ENCODE assay signal across 24 cellular contexts in the genomic region with DNA sequence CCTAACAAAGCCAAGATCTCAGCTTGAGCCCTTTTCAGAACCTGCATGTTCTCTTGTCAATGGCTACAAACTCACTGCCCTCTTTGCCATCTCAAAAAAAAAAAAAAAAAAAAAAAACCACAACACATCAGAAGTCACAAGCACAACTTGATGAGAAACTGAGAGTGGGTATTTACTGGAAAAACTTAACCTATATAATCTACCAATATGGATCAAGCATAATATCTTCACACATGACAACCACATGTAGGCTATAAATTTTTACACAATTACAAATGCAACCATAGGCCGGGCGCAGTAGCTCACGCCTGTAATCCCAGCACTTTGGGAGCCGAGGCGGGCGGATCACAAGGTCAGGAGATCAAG. TPM values are rescaled to one million over a fixed set of nuclear protein-coding genes. Genes with fewer than 3 reads are reported as not detected.
DNase-seq lines count a peak whose midpoint lies in the region; ATAC-seq, FAIRE-seq and TF ChIP-seq lines count a peak whose summit lies in the region.
"Had no signal": no experiment of that assay in that cellular context is flagged by ENCODE, and none has a peak within 500 bp of the region (broad histone marks: within the 10 kb centered on the region; RNA-seq: fewer than 3 reads in every experiment).

No MANE protein-coding gene starts in this region.

- no peak for TF ChIP-seq RAD21 in GM12878 (IDR thresholded peaks at IDR 0.05; ENCODE audit: insufficient read depth, low read depth, low read length)

- no peaks in the 10 kb centered on the region for H3K9me3 Mint-ChIP-seq in stimulated activated naive CD8-positive, alpha-beta T cell treated with anti-CD3 and anti-CD28 coated beads, Interleukin-15, amount 100 ng/mL, for 72 hours
- H3K9me3 Mint-ChIP-seq: CD4-positive, CD25-positive, alpha-beta regulatory T cell; H9 had no signal

- H3K9me3 ChIP-seq in GM12878 (replicated peaks; ENCODE audit: control insufficient read depth, insufficient read depth, low read length): no peaks in the 10 kb centered on the region
- H3K9me3 ChIP-seq in mesenchymal stem cell (ENCODE audit: control insufficient read depth, low read length): no peaks in the 10 kb centered on the region
- H3K9me3 ChIP-seq in subcutaneous abdominal adipose tissue (ENCODE audit: control insufficient read depth in 5 of 5, low read length in 5 of 5): no peaks in the 10 kb centered on the region

- H2AK5ac ChIP-seq in mesenchymal stem cell (ENCODE audit: low read length, severe bottlenecking): peak overlapping the region; percentile 87

- no peak overlapping the region for H3K4me3 Mint-ChIP-seq in stimulated activated naive CD8-positive, alpha-beta T cell treated with anti-CD3 and anti-CD28 coated beads, Interleukin-15, amount 100 ng/mL, for 72 hours
- H3K4me3 Mint-ChIP-seq: CD4-positive, CD25-positive, alpha-beta regulatory T cell; H9 had no signal

- RAD21 ChIA-PET in GM12878 (lab: Charles Lee; ENCODE audit: unreplicated experiment): no interaction called here

- no peak for TF ChIP-seq EP300 in GM12878 (IDR thresholded peaks at IDR 0.05; ENCODE audit: borderline replicate concordance in 1 of 2, control insufficient read depth in 1 of 2, low read depth in 2 of 2, low read length in 2 of 2)

- H2BK5ac ChIP-seq in mesenchymal stem cell (ENCODE audit: low read depth, low read length, poor library complexity, severe bottlenecking): no peak overlapping the region

- 97% methylated on average over 6 of the region's 6 CpGs for WGBS in GM12878 (ENCODE audit: insufficient coverage, insufficient replicate concordance, low lambda C conversion rate, missing lambda C conversion rate)
- WGBS in mesenchymal stem cell: 98% methylated on average over 6 of the region's 6 CpGs

- no peak for TF ChIP-seq POLR2A in GM12878 (IDR thresholded peaks at IDR 0.05; ENCODE audit: low read depth, low read length)

- H3K4me1 ChIP-seq in GM12878 (ENCODE audit: control insufficient read depth, insufficient read depth, low read length) (peaks cover 5% of the 10 kb centered on the region; the same call in 1 of the 2 replicates), mesenchymal stem cell (ENCODE audit: control insufficient read depth, insufficient read depth, low read depth, low read length) (peaks cover 5% of the 10 kb centered on the region), subcutaneous abdominal adipose tissue (ENCODE audit: control insufficient read depth in 5 of 5, insufficient read depth in 5 of 5, low read length in 5 of 5) (peaks cover 0 to 52% (median 36%) of the 10 kb centered on the region in 5 donors)

- H3K9ac ChIP-seq in GM12878 (ENCODE audit: control insufficient read depth, insufficient read depth, low read length) (no peak overlapping the region), mesenchymal stem cell (ENCODE audit: low read length) (no peak overlapping the region), subcutaneous abdominal adipose tissue (ENCODE audit: low read length in 5 of 5) (peak overlapping the region in 1 of 5 donors; percentile 6)

- no peak overlapping the region for H2BK120ac ChIP-seq in mesenchymal stem cell (ENCODE audit: low read depth, low read length)

- 0 out of 2 replicates have a peak, but pooled peaks cover 2% of the 10 kb centered on the region for H4K20me1 ChIP-seq in GM12878 (ENCODE audit: control insufficient read depth, insufficient read depth)

- H3K14ac ChIP-seq in mesenchymal stem cell (ENCODE audit: low read length in 2 of 2): no peak overlapping the region

- SMC1A ChIA-PET in GM12878 (lab: Charles Lee; ENCODE audit: uncharacterized antibody, unreplicated experiment): interaction anchor here (0.6 to 1.0 kb wide), 2 partner anchors 9 to 424 kb away, joined by 3 to 4 read pairs; no protein-coding TSS in a partner anchor

- intact Hi-C loops in GM12878 (cut with micrococcal nuclease; ENCODE audit: unreplicated experiment): no loop called here

- H2BK15ac ChIP-seq in mesenchymal stem cell (ENCODE audit: low read depth, poor library complexity, severe bottlenecking): no peak overlapping the region

- POLR2A ChIA-PET in GM12878 (lab: Charles Lee): interaction anchor here (0.7 kb wide), 1 partner anchor 1451 kb away, joined by 4 read pairs; no protein-coding TSS in a partner anchor

- H3K79me2 ChIP-seq in GM12878 (ENCODE audit: control insufficient read depth, insufficient read depth, low read length): peaks cover 26% of the 10 kb centered on the region

- H3K27ac Mint-ChIP-seq in stimulated activated naive CD8-positive, alpha-beta T cell treated with anti-CD3 and anti-CD28 coated beads, Interleukin-15, amount 100 ng/mL, for 72 hours: peak overlapping the region in 1 of 2 donors; percentile 59

- H4K91ac ChIP-seq in mesenchymal stem cell (ENCODE audit: low read length): no peak overlapping the region

- H3K4me2 ChIP-seq in GM12878 (ENCODE audit: control insufficient read depth, insufficient read depth): no peak overlapping the region; the same call in 1 of the 2 replicates
- H3K4me2 ChIP-seq in mesenchymal stem cell (ENCODE audit: low read length, poor library complexity, severe bottlenecking): no peak overlapping the region

- H3K27ac ChIP-seq in GM12878 (ENCODE audit: control insufficient read depth, insufficient read depth): no peak overlapping the region
- H3K27ac ChIP-seq in mesenchymal stem cell (ENCODE audit: low read length, poor library complexity, severe bottlenecking): peak overlapping the region; percentile 1
- H3K27ac ChIP-seq in subcutaneous abdominal adipose tissue (ENCODE audit: low read depth, low read length): peak overlapping the region; percentile 66
- H3K27ac ChIP-seq: HL-60 had no signal

- H3K18ac ChIP-seq in mesenchymal stem cell (ENCODE audit: low read depth in 1 of 2, low read length in 2 of 2): no peak overlapping the region

- H4K8ac ChIP-seq in mesenchymal stem cell (ENCODE audit: low read length): no peak overlapping the region

- no peak overlapping the region for H3K4me3 ChIP-seq in GM12878
- no peak overlapping the region for H3K4me3 ChIP-seq in mesenchymal stem cell (ENCODE audit: insufficient read depth in 1 of 2, low read depth in 1 of 2, low read length in 2 of 2)
- H3K4me3 ChIP-seq in subcutaneous abdominal adipose tissue (ENCODE audit: low read depth in 1 of 5, low read length in 5 of 5): no peak overlapping the region

- H3K23ac ChIP-seq in mesenchymal stem cell (ENCODE audit: low read length in 2 of 2): no peak overlapping the region

- H3K27me3 Mint-ChIP-seq in stimulated activated naive CD8-positive, alpha-beta T cell treated with anti-CD3 and anti-CD28 coated beads, Interleukin-15, amount 100 ng/mL, for 72 hours: no peaks in the 10 kb centered on the region
- H3K27me3 Mint-ChIP-seq: CD4-positive, CD25-positive, alpha-beta regulatory T cell had no signal

- H3K27me3 ChIP-seq in GM12878 (replicated peaks in 1 of 2; ENCODE audit: control insufficient read depth in 2 of 2, insufficient read depth in 2 of 2, low read length in 1 of 2): no peaks in the 10 kb centered on the region
- no peaks in the 10 kb centered on the region for H3K27me3 ChIP-seq in mesenchymal stem cell (ENCODE audit: control insufficient read depth in 1 of 2, insufficient read depth in 1 of 2, low read length in 2 of 2)
- no peaks in the 10 kb centered on the region for H3K27me3 ChIP-seq in subcutaneous abdominal adipose tissue (ENCODE audit: control insufficient read depth in 5 of 5, insufficient read depth in 4 of 5, low read length in 5 of 5)

- in situ Hi-C loops in GM12878 (cut with MboI): no loop called here

- ATAC-seq in stimulated activated naive CD8-positive, alpha-beta T cell treated with anti-CD3 and anti-CD28 coated beads, Interleukin-15, Interleukin-2, amounts not matched to agents 100 U/mL and 50 U/mL, for 24 hours: peak; percentile 65
- ATAC-seq in stimulated activated naive CD8-positive, alpha-beta T cell treated with anti-CD3 and anti-CD28 coated beads, Interleukin-15, amount 100 ng/mL, for 72 hours: no peak
- no peak for ATAC-seq in GM12878
- no peak for ATAC-seq in GM21825 (IDR thresholded peaks at IDR 0.05; ENCODE audit: unreplicated experiment)
- no peak for ATAC-seq in GM18519 (IDR thresholded peaks at IDR 0.05; ENCODE audit: low FRiP score, unreplicated experiment)
- ATAC-seq: HepG2, Panc1 had no signal

- H3K4me1 Mint-ChIP-seq in stimulated activated naive CD8-positive, alpha-beta T cell treated with anti-CD3 and anti-CD28 coated beads, Interleukin-15, amount 100 ng/mL, for 72 hours: peaks cover 66% of the 10 kb centered on the region

- CTCF ChIA-PET in GM12878 (lab: Yijun Ruan, JAX): interaction anchor here (1.3 to 1.4 kb wide), 2 partner anchors 27 to 72 kb away, joined by 3 to 4 read pairs; no protein-coding TSS in a partner anchor

- BruUV-seq in GM12878 (replicated peaks; lab: Mats Ljungman, UMichigan): no TSS peak

- no peak overlapping the region for H2BK12ac ChIP-seq in mesenchymal stem cell (ENCODE audit: low read length in 2 of 2)

- no peak for DNase-seq in stimulated activated naive CD8-positive, alpha-beta T cell treated with anti-CD3 and anti-CD28 coated beads, Interleukin-15, Interleukin-2, amounts not matched to agents 100 U/mL and 50 U/mL, for 24 hours
- DNase-seq in stimulated activated naive CD8-positive, alpha-beta T cell treated with anti-CD3 and anti-CD28 coated beads, Interleukin-15, amount 100 ng/mL, for 72 hours: no peak
- DNase-seq in GM12878 (ENCODE audit: low read depth, low spot score): no peak
- DNase-seq in mesenchymal stem cell: no peak
- DNase-seq in mucosa of gallbladder (ENCODE audit: low spot score): no peak
- DNase-seq: CD4-positive, CD25-positive, alpha-beta regulatory T cell; COR-L47; DMS 273 treated with DMSO at 0.1 percent for 48 hours; DMS79 treated with DMSO at 0.1 percent for 48 hours; H9; KBM-7; NCI-H1092 treated with DMSO at 0.1 percent for 48 hours; NCI-H2081; NCI-H2171; NCI-H345; NCI-H524; NCI-H774; SIG-M5 had no signal

- H3K79me1 ChIP-seq in mesenchymal stem cell (replicated peaks; ENCODE audit: low read length, poor library complexity, severe bottlenecking): peaks cover 18% of the 10 kb centered on the region

- H2AFZ ChIP-seq in GM12878 (ENCODE audit: control insufficient read depth, low read depth, low read length): no peak overlapping the region
- no peak overlapping the region for H2AFZ ChIP-seq in mesenchymal stem cell (ENCODE audit: low read depth, low read length)

- TF ChIP-seq CTCF in GM12878 (IDR thresholded peaks at IDR 0.05 in 2 of 3, conservative IDR thresholded peaks at IDR 0.05 in 1 of 3; ENCODE audit: control insufficient read depth in 2 of 3, extremely low read depth in 1 of 3, insufficient read depth in 1 of 3, low read depth in 3 of 3, low read length in 3 of 3): no peak

- no peak for FAIRE-seq in GM12878 (lab: Jason Lieb, UNC)
- FAIRE-seq: HepG2 had no signal

- H3K36me3 ChIP-seq in GM12878 (ENCODE audit: control insufficient read depth in 2 of 2, insufficient read depth in 2 of 2, low read length in 1 of 2): peaks cover 0 to 2% of the 10 kb centered on the region in 2 experiments; a peak in 3 of 4 replicates
- no peaks in the 10 kb centered on the region for H3K36me3 ChIP-seq in mesenchymal stem cell (ENCODE audit: control insufficient read depth in 1 of 2, insufficient read depth in 2 of 2, low read depth in 1 of 2, low read length in 2 of 2)
- H3K36me3 ChIP-seq in subcutaneous abdominal adipose tissue (ENCODE audit: control insufficient read depth in 5 of 5, insufficient read depth in 5 of 5, low read length in 5 of 5): peaks cover 0 to 10% (median 0%) of the 10 kb centered on the region in 5 donors

- H3K4ac ChIP-seq in mesenchymal stem cell (ENCODE audit: low read depth in 1 of 2, low read length in 2 of 2): no peak overlapping the region

RNA-seq across cellular contexts. Expression of a gene that starts 9.0 kb away (rescaled TPM):
- total RNA-seq in GM12878 (2013; cell fraction: nucleolus; rRNA removed): 50.7 and 65.2 TPM in 2 replicates
- 17.1 and 19.3 TPM in 2 replicates for total RNA-seq in GM12878 (2014; rRNA removed)
- total RNA-seq in GM12878 (2014; rRNA removed; fragmentation: Illumina TruSeq; extraction: Trizol): 15.4 and 16.2 TPM in 2 replicates
- total RNA-seq in GM12878 (2021): 21.7 and 25.7 TPM in 2 replicates
- 6.2 TPM for polyA plus RNA-seq in GM12878 (2011; ENCODE audit: low read depth)
- 22.9 and 24.7 TPM in 2 replicates for polyA plus RNA-seq in GM12878 (2011; rRNA removed)
- 13.3 and 15.2 TPM in 2 replicates for polyA plus RNA-seq in GM12878 (2011; cell fraction: cytosol; rRNA removed)
- polyA plus RNA-seq in GM12878 (2011; cell fraction: nucleus; rRNA removed): 9.5 and 11.1 TPM in 2 replicates
- 8.7 TPM in 2 replicates for polyA plus RNA-seq in GM12878 (2012)
- polyA plus RNA-seq in GM12878 (2014; fragmentation: Illumina TruSeq; extraction: Trizol): 22.4 and 22.6 TPM in 2 replicates
- 1 to 10 TPM; 5.0 to 8.1 TPM for polyA plus RNA-seq in GM12878 (2014; fragmentation: Nextera tagmentation; extraction: Ambion mirVana)
- 16.0 and 16.5 TPM in 2 replicates for polyA plus RNA-seq in GM12878 (2014; rRNA removed)
- 10 to 100 TPM; 10.8 to 12.7 TPM for polyA plus RNA-seq in GM12878 (2016; fragmentation: Nextera tagmentation; extraction: Ambion mirVana)
- polyA minus RNA-seq in GM12878 (2011; rRNA and poly(A)+ RNA removed): 19.7 and 33.3 TPM in 2 replicates
- 9.6 and 12.2 TPM in 2 replicates for polyA minus RNA-seq in GM12878 (2011; cell fraction: cytosol; rRNA and poly(A)+ RNA removed)
- polyA minus RNA-seq in GM12878 (2011; cell fraction: nucleus; rRNA and poly(A)+ RNA removed): 13.5 and 23.0 TPM in 2 replicates
- polyA plus RNA-seq in mesenchymal stem cell (2013, experiment 1 of 2): 11.1 TPM
- polyA plus RNA-seq in mesenchymal stem cell (2013, experiment 2 of 2): 11.7 TPM
- 40.8 TPM for total RNA-seq in mucosa of gallbladder
